In the genomic region with DNA sequence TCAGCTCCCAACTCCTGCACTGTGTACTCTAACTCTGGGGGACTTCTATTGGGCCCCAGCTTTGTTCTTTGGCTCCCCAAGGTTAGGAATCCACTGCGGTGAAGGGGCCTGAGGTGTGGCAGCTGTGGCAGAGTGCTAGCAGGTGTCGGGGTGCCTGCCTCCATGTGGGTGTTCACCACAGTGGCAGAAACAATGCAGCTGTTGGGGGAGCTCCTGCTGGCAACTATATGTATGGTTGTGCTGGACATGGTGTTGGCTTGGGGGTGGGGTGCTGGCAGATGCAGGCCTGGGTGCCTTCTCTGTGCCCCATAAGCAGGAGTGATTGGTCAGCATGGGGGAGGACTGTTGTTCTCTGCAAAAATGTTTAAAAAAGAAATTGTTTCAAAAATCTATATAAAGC, we compare ENCODE assay signal across 16 cellular contexts.
DNase-seq lines count a peak whose midpoint lies in the region; ATAC-seq and TF ChIP-seq lines count a peak whose summit lies in the region.
"Had no signal": no experiment of that assay in that cellular context is flagged by ENCODE, and none has a peak within 500 bp of the region (broad histone marks: within the 10 kb centered on the region; RNA-seq: fewer than 3 reads in every experiment).

No MANE protein-coding gene starts in this region.

- H3K4me1 ChIP-seq in CD8-positive, alpha-beta T cell (ENCODE audit: insufficient read depth, low read length), result peaks cover 8% of the 10 kb centered on the region
- H3K4me1 ChIP-seq in Karpas-422 (ENCODE audit: low read length), result peaks cover 40% of the 10 kb centered on the region
- H3K4me1 ChIP-seq: BLaER1, HAP-1 had no signal

- no peak for TF ChIP-seq CTCF in CD8-positive, alpha-beta T cell (IDR thresholded peaks at IDR 0.05)

- H4K20me1 ChIP-seq in Karpas-422 (ENCODE audit: insufficient read depth, low read depth, low read length), result no peaks in the 10 kb centered on the region
- H4K20me1 ChIP-seq: BLaER1 had no signal

- H3K27me3 Mint-ChIP-seq in CD8-positive, alpha-beta T cell (ENCODE audit: low read depth), result no peaks in the 10 kb centered on the region
- H3K27me3 Mint-ChIP-seq in activated naive CD8-positive, alpha-beta T cell treated with anti-CD3 and anti-CD28 coated beads for 36 hours, result no peaks in the 10 kb centered on the region
- peaks cover 0 to 11% (median 0%) of the 10 kb centered on the region in 5 donors for H3K27me3 Mint-ChIP-seq in naive thymus-derived CD8-positive, alpha-beta T cell
- H3K27me3 Mint-ChIP-seq: CD4-positive, alpha-beta memory T cell had no signal

- no peak for DNase-seq in CD8-positive, alpha-beta T cell
- peak; percentile 68 for DNase-seq in Karpas-422
- DNase-seq in activated naive CD8-positive, alpha-beta T cell treated with anti-CD3 and anti-CD28 coated beads for 36 hours, result no peak
- no peak for DNase-seq in naive thymus-derived CD8-positive, alpha-beta T cell
- no peak for DNase-seq in activated CD8-positive, alpha-beta memory T cell treated with anti-CD3 and anti-CD28 coated beads for 24 hours
- no peak for DNase-seq in ureter (ENCODE audit: low spot score)
- DNase-seq: 8988T; Calu3; CD4-positive, alpha-beta memory T cell; DMS79 treated with DMSO at 0.1 percent for 48 hours; GF-D8 had no signal

- peak overlapping the region; percentile 42 for H3K27ac Mint-ChIP-seq in CD8-positive, alpha-beta T cell
- peak overlapping the region; percentile 27 for H3K27ac Mint-ChIP-seq in activated naive CD8-positive, alpha-beta T cell treated with anti-CD3 and anti-CD28 coated beads for 36 hours
- peak overlapping the region in 7 of 10 donors; percentile 11 to 82 (median 51) for H3K27ac Mint-ChIP-seq in naive thymus-derived CD8-positive, alpha-beta T cell
- H3K27ac Mint-ChIP-seq: CD14-positive monocyte; CD4-positive, alpha-beta memory T cell had no signal

- H3K36me3 Mint-ChIP-seq in CD8-positive, alpha-beta T cell, result peaks cover 5% of the 10 kb centered on the region
- peaks cover 31% of the 10 kb centered on the region for H3K36me3 Mint-ChIP-seq in activated naive CD8-positive, alpha-beta T cell treated with anti-CD3 and anti-CD28 coated beads for 36 hours
- H3K36me3 Mint-ChIP-seq in naive thymus-derived CD8-positive, alpha-beta T cell, result peaks cover 0 to 29% (median 24%) of the 10 kb centered on the region in 3 donors
- H3K36me3 Mint-ChIP-seq: CD14-positive monocyte had no signal

- no peak overlapping the region for H2AFZ ChIP-seq in Karpas-422 (ENCODE audit: low read length)

- POLR2A ChIA-PET in CD8-positive, alpha-beta T cell (lab: Charles Lee), result no interaction called here
- POLR2A ChIA-PET in naive thymus-derived CD8-positive, alpha-beta T cell (lab: Charles Lee), result no interaction called here

- H3K4me2 ChIP-seq in Karpas-422 (ENCODE audit: low read depth, low read length, poor library complexity, severe bottlenecking), result peak overlapping the region; percentile 39
- H3K4me2 ChIP-seq: BLaER1 had no signal

- H3K4me3 ChIP-seq in CD8-positive, alpha-beta T cell (ENCODE audit: low read depth, low read length), result no peak overlapping the region
- H3K4me3 ChIP-seq in Karpas-422 (ENCODE audit: low read length), result no peak overlapping the region
- H3K4me3 ChIP-seq: BLaER1, HAP-1 had no signal

- peak overlapping the region; percentile 48 for H3K9ac ChIP-seq in Karpas-422 (ENCODE audit: low read length)
- H3K9ac ChIP-seq: BLaER1 had no signal

- peaks cover 7% of the 10 kb centered on the region for H3K9me3 Mint-ChIP-seq in CD8-positive, alpha-beta T cell
- peaks cover 30% of the 10 kb centered on the region for H3K9me3 Mint-ChIP-seq in activated naive CD8-positive, alpha-beta T cell treated with anti-CD3 and anti-CD28 coated beads for 36 hours
- H3K9me3 Mint-ChIP-seq in naive thymus-derived CD8-positive, alpha-beta T cell, result peaks cover 0 to 47% (median 11%) of the 10 kb centered on the region in 9 donors

- no peaks in the 10 kb centered on the region for H3K9me2 ChIP-seq in Karpas-422 (replicated peaks; ENCODE audit: insufficient read depth, low read length)

- CTCF ChIA-PET in CD8-positive, alpha-beta T cell (lab: Charles Lee), result interaction anchor here (1.5 to 3.3 kb wide), 2 partner anchors 10 to 16 kb away, joined by 4 to 18 read pairs; no protein-coding TSS in a partner anchor

- no peak overlapping the region for H3K27ac ChIP-seq in CD8-positive, alpha-beta T cell (ENCODE audit: low read depth, low read length)
- peak overlapping the region; percentile 84 for H3K27ac ChIP-seq in Karpas-422 (ENCODE audit: low read length)
- H3K27ac ChIP-seq: BLaER1, HL-60 had no signal

- no peaks in the 10 kb centered on the region for H3K36me3 ChIP-seq in CD8-positive, alpha-beta T cell (ENCODE audit: insufficient read depth, low read length)
- H3K36me3 ChIP-seq in Karpas-422 (ENCODE audit: insufficient read depth, low read length), result no peaks in the 10 kb centered on the region; the same call in 1 of the 2 replicates
- H3K36me3 ChIP-seq: BLaER1, HAP-1 had no signal

- H3K4me1 Mint-ChIP-seq in CD8-positive, alpha-beta T cell (ENCODE audit: low read depth), result peaks cover 11% of the 10 kb centered on the region
- peaks cover 14% of the 10 kb centered on the region for H3K4me1 Mint-ChIP-seq in activated naive CD8-positive, alpha-beta T cell treated with anti-CD3 and anti-CD28 coated beads for 36 hours
- H3K4me1 Mint-ChIP-seq in naive thymus-derived CD8-positive, alpha-beta T cell, result peaks cover 2 to 27% (median 8%) of the 10 kb centered on the region in 4 donors
- H3K4me1 Mint-ChIP-seq: CD14-positive monocyte had no signal

- H3K4me3 Mint-ChIP-seq in CD8-positive, alpha-beta T cell, result no peak overlapping the region
- H3K4me3 Mint-ChIP-seq in activated naive CD8-positive, alpha-beta T cell treated with anti-CD3 and anti-CD28 coated beads for 36 hours, result no peak overlapping the region
- H3K4me3 Mint-ChIP-seq in naive thymus-derived CD8-positive, alpha-beta T cell, result peak overlapping the region in 5 of 10 donors; percentile 15 to 54 (median 52)
- H3K4me3 Mint-ChIP-seq: CD14-positive monocyte; CD4-positive, alpha-beta memory T cell had no signal

- intact Hi-C loops in CD8-positive, alpha-beta T cell (cut with DNase I, micrococcal nuclease), result no loop called here

- ATAC-seq in CD8-positive, alpha-beta T cell, result no peak
- ATAC-seq in naive thymus-derived CD8-positive, alpha-beta T cell, result peak; percentile 38 to 39
- no peak for ATAC-seq in HG03354 (IDR thresholded peaks at IDR 0.05; ENCODE audit: poor library complexity, severe bottlenecking, unreplicated experiment)

- H3K79me2 ChIP-seq in Karpas-422 (ENCODE audit: low read length), result no peaks in the 10 kb centered on the region

- H3K9me3 ChIP-seq in CD8-positive, alpha-beta T cell (ENCODE audit: low read length), result no peaks in the 10 kb centered on the region
- H3K9me3 ChIP-seq in Karpas-422 (ENCODE audit: low read length), result peaks cover 5% of the 10 kb centered on the region
- H3K9me3 ChIP-seq: HAP-1 had no signal

- H3K27me3 ChIP-seq in CD8-positive, alpha-beta T cell (ENCODE audit: insufficient read depth, low read length), result no peaks in the 10 kb centered on the region
- no peaks in the 10 kb centered on the region for H3K27me3 ChIP-seq in Karpas-422 (ENCODE audit: low read length)
- H3K27me3 ChIP-seq: BLaER1 had no signal

Comparison
In these comparisons a context has a peak if more than half of its experiments do, and no peak if none do; other contexts are left out.
1. ATAC-seq: peak in naive thymus-derived CD8-positive, alpha-beta T cell (2 of 2); none in CD8-positive, alpha-beta T cell (single experiment) and HG03354 (single experiment).
2. Peak in every context shown above with its lines, with median percentiles within 50 percentile points of each other: H3K27ac Mint-ChIP-seq.